11 cellular contexts compared by ENCODE assay signal in genomic region chr6:152316024-152316423, GRCh38.
DNase-seq lines count a peak whose midpoint lies in the region; ATAC-seq and TF ChIP-seq lines count a peak whose summit lies in the region.
"Had no signal": no experiment of that assay in that cellular context is flagged by ENCODE, and none has a peak within 500 bp of the region (broad histone marks: within the 10 kb centered on the region; RNA-seq: fewer than 3 reads in every experiment).

No MANE protein-coding gene starts in this region.

- ATAC-seq in SK-N-SH treated with all-trans-retinoic acid at 6 μM for 48 hours (peak; percentile 74), HG02678 (IDR thresholded peaks at IDR 0.05; ENCODE audit: unreplicated experiment) (no peak)

- no peaks in the 10 kb centered on the region for H3K27me3 ChIP-seq in AG04450 (ENCODE audit: control insufficient read depth, insufficient read depth, low read length)

- no peaks in the 10 kb centered on the region for H3K9me3 ChIP-seq in AG04450 (ENCODE audit: control insufficient read depth, insufficient read depth, low read length)

- POLR2A ChIA-PET in AG04450 (lab: Yijun Ruan, JAX): no interaction called here

- TF ChIP-seq CTCF in AG04450 (IDR thresholded peaks at IDR 0.05; ENCODE audit: low read depth, low read length): no peak
- TF ChIP-seq CTCF in fibroblast of the aortic adventitia (IDR thresholded peaks at IDR 0.05; ENCODE audit: insufficient read depth, low read length): no peak

- CTCF ChIA-PET in AG04450 (lab: Charles Lee): interaction anchor here (0.9 to 6.1 kb wide), 3 partner anchors 14 to 48 kb away, joined by 3 to 57 read pairs (median 14); no protein-coding TSS in a partner anchor

- H3K27ac ChIP-seq in AG04450 (ENCODE audit: low read depth, low read length): peak overlapping the region; percentile 41

- peak; percentile 36 for DNase-seq in AG04450 (ENCODE audit: low read depth, low spot score)
- DNase-seq in fibroblast of the aortic adventitia (ENCODE audit: low read depth): peak; percentile 51
- peak; percentile 87 for DNase-seq in non-pigmented ciliary epithelial cell (ENCODE audit: low read depth)
- no peak for DNase-seq in NCI-H2196 treated with DMSO at 0.1 percent for 48 hours (lab: John Stamatoyannopoulos, UW; ENCODE audit: unreplicated experiment)
- no peak for DNase-seq in cerebellar nuclear complex (lab: John Stamatoyannopoulos, UW)
- no peak for DNase-seq in NCI-H510A (lab: John Stamatoyannopoulos, UW)
- DNase-seq: AML-193, anterior cingulate cortex, KG1 had no signal

- H3K4me3 ChIP-seq in AG04450 (ENCODE audit: low read depth, low read length) (no peak overlapping the region), fibroblast of the aortic adventitia (ENCODE audit: low read depth, low read length) (no peak overlapping the region)

TF ChIP-seq in SK-N-SH treated with all-trans-retinoic acid at 6 μM for 48 hours, 23 proteins besides CTCF, POLR2A, EP300 and RAD21:
- TF ChIP-seq OSR1 (CRISPR knock-in tag; IDR thresholded peaks at IDR 0.05) (no peak), ZC3H10 (CRISPR knock-in tag; IDR thresholded peaks at IDR 0.05) (no peak), CREB5 (CRISPR knock-in tag; IDR thresholded peaks at IDR 0.05; ENCODE audit: low read depth) (no peak), PATZ1 (CRISPR knock-in tag; IDR thresholded peaks at IDR 0.05; ENCODE audit: borderline replicate concordance) (no peak), ZNF8 (CRISPR knock-in tag; IDR thresholded peaks at IDR 0.05) (no peak)

Comparison
In these comparisons a context has a peak if more than half of its experiments do, and no peak if none do; other contexts are left out.
1. DNase-seq: peak in AG04450 (single experiment), fibroblast of the aortic adventitia (single experiment) and non-pigmented ciliary epithelial cell (single experiment); none in NCI-H2196 treated with DMSO at 0.1 percent for 48 hours (single experiment), cerebellar nuclear complex (0 of 2) and NCI-H510A (single experiment).